9 cellular contexts compared by ENCODE assay signal in genomic region chr2:135997380-135997779, GRCh38. TPM values are rescaled to one million over a fixed set of nuclear protein-coding genes. Genes with fewer than 3 reads are reported as not detected.
DNase-seq lines count a peak whose midpoint lies in the region; ATAC-seq and TF ChIP-seq lines count a peak whose summit lies in the region.
"Had no signal": no experiment of that assay in that cellular context is flagged by ENCODE, and none has a peak within 500 bp of the region (broad histone marks: within the 10 kb centered on the region; RNA-seq: fewer than 3 reads in every experiment).

No MANE protein-coding gene starts in this region.

- peak; percentile 27 for DNase-seq in HEK293T (ENCODE audit: extremely low spot score)
- peak; percentile 90 for DNase-seq in mesendoderm
- DNase-seq in MG63 = no peak
- DNase-seq in SKM-1 (lab: John Stamatoyannopoulos, UW; ENCODE audit: unreplicated experiment) = no peak
- DNase-seq in GM19238 (ENCODE audit: insufficient read length, low spot score) = no peak
- DNase-seq in GM19240 (ENCODE audit: insufficient read length, low spot score) = no peak
- DNase-seq: pancreas had no signal

- no CpG with 5 or more reads among the region's 5 CpGs for WGBS in mesendoderm (ENCODE audit: extremely low coverage, insufficient coverage, low lambda C conversion rate)

- no peak overlapping the region for H3K56ac ChIP-seq in mesendoderm (ENCODE audit: low read length)

- H2AK5ac ChIP-seq in mesendoderm (ENCODE audit: low read length) = no peak overlapping the region

- no peak overlapping the region for H2AFZ ChIP-seq in OCI-LY3 (ENCODE audit: low read depth, low read length)

- H3K18ac ChIP-seq in mesendoderm (ENCODE audit: low read length) = no peak overlapping the region

- CTCF ChIA-PET in HEK293T (lab: Yijun Ruan, JAX) = interaction anchor here (0.6 kb wide), 2 partner anchors 87 to 386 kb away, joined by 3 to 4 read pairs; no protein-coding TSS in a partner anchor

- no peaks in the 10 kb centered on the region for H4K20me1 ChIP-seq in OCI-LY3 (ENCODE audit: insufficient read depth, low read length)

- H2BK5ac ChIP-seq in mesendoderm (ENCODE audit: low read length) = no peak overlapping the region

- TF ChIP-seq CTCF in OCI-LY3 (IDR thresholded peaks at IDR 0.05; ENCODE audit: low read depth, low read length) = peak; percentile 73

- H3K79me2 ChIP-seq in OCI-LY3 (ENCODE audit: low read length) (no peaks in the 10 kb centered on the region), mesendoderm (ENCODE audit: control insufficient read depth, insufficient read depth, low read length) (no peaks in the 10 kb centered on the region)

- ATAC-seq in GM18498 (IDR thresholded peaks at IDR 0.05; ENCODE audit: unreplicated experiment) = peak; percentile 54

- H4K8ac ChIP-seq in mesendoderm (ENCODE audit: low read depth, low read length) = no peak overlapping the region

- H3K4me2 ChIP-seq in OCI-LY3 (ENCODE audit: low read length) (peak overlapping the region; percentile 38), mesendoderm (ENCODE audit: low read length) (no peak overlapping the region)

- H3K23ac ChIP-seq in mesendoderm (ENCODE audit: low read length) = no peak overlapping the region

- H3K27ac ChIP-seq in OCI-LY3 (ENCODE audit: low read length) (no peak overlapping the region), mesendoderm (ENCODE audit: low read depth, low read length) (no peak overlapping the region)
- H3K27ac ChIP-seq: pancreas had no signal

- H2BK15ac ChIP-seq in mesendoderm (replicated peaks; ENCODE audit: low read depth) = no peak overlapping the region

- H3K27me3 ChIP-seq in OCI-LY3 (ENCODE audit: low read depth, low read length) (no peaks in the 10 kb centered on the region; the same call in 1 of the 2 replicates), mesendoderm (ENCODE audit: insufficient read depth, low read length, poor library complexity) (no peaks in the 10 kb centered on the region), MG63 (no peaks in the 10 kb centered on the region)
- H3K27me3 ChIP-seq: pancreas had no signal

- H3K9ac ChIP-seq in OCI-LY3 (ENCODE audit: low read length) (no peak overlapping the region), mesendoderm (ENCODE audit: low read length) (no peak overlapping the region)

- no peaks in the 10 kb centered on the region for H3K79me1 ChIP-seq in mesendoderm (ENCODE audit: low read length)

- POLR2A ChIA-PET in HEK293T (lab: Yijun Ruan, JAX) = interaction anchor here (1.1 kb wide), 1 partner anchor 12 kb away, joined by 6 read pairs; the partner anchor contains the start of gene DARS1

- H3K4me3 ChIP-seq in OCI-LY3 (ENCODE audit: low read length) = no peak overlapping the region
- no peak overlapping the region for H3K4me3 ChIP-seq in mesendoderm (ENCODE audit: low read length)
- no peak overlapping the region for H3K4me3 ChIP-seq in MG63
- H3K4me3 ChIP-seq: pancreas had no signal

- no peak overlapping the region for H3K4ac ChIP-seq in mesendoderm (ENCODE audit: low read depth, low read length)

- no peak overlapping the region for H4K5ac ChIP-seq in mesendoderm (ENCODE audit: low read length)

- no peak overlapping the region for H2BK120ac ChIP-seq in mesendoderm (ENCODE audit: low read depth, low read length)

- H3K9me3 ChIP-seq in OCI-LY3 (ENCODE audit: insufficient read depth, low read length) = no peaks in the 10 kb centered on the region
- H3K9me3 ChIP-seq in MG63 = no peaks in the 10 kb centered on the region
- H3K9me3 ChIP-seq: pancreas had no signal

- peaks cover 24% of the 10 kb centered on the region for H3K4me1 ChIP-seq in OCI-LY3 (ENCODE audit: low read length)
- H3K4me1 ChIP-seq in mesendoderm (ENCODE audit: control insufficient read depth, low read depth, low read length) = no peaks in the 10 kb centered on the region

- H3K36me3 ChIP-seq in OCI-LY3 (replicated peaks; ENCODE audit: low read depth, low read length) = no peaks in the 10 kb centered on the region
- no peaks in the 10 kb centered on the region for H3K36me3 ChIP-seq in mesendoderm (ENCODE audit: control insufficient read depth, insufficient read depth, low read length)
- no peaks in the 10 kb centered on the region for H3K36me3 ChIP-seq in MG63
- H3K36me3 ChIP-seq: pancreas had no signal

TF ChIP-seq in HEK293T, 16 proteins besides CTCF, POLR2A, EP300 and RAD21:
- TF ChIP-seq PKNOX1 (IDR thresholded peaks at IDR 0.05) (0 out of 2 replicates have a peak, but pooled peaks have one; percentile 26), FOXA1 (IDR thresholded peaks at IDR 0.05) (no peak), LEF1 (IDR thresholded peaks at IDR 0.05; ENCODE audit: borderline replicate concordance) (no peak), L3MBTL2 (conservative IDR thresholded peaks at IDR 0.05) (no peak), ZNF384 (IDR thresholded peaks at IDR 0.05) (no peak)

RNA-seq across cellular contexts. Expression of gene DARS1, which starts 12.0 kb away (rescaled TPM):
- polyA plus RNA-seq in mesendoderm (2013, experiment 1 of 2) = 136 TPM
- 135 TPM for polyA plus RNA-seq in mesendoderm (2013, experiment 2 of 2)
- total RNA-seq in MG63 (2014; rRNA removed; shearing (Covaris generic); ENCODE audit: low replicate concordance) = 107 and 135 TPM in 2 replicates

Comparison
In these comparisons a context has a peak if more than half of its experiments do, and no peak if none do; other contexts are left out.
1. DNase-seq: peak in HEK293T (single experiment) and mesendoderm (single experiment); none in MG63 (single experiment), SKM-1 (single experiment), GM19238 (single experiment) and GM19240 (single experiment).